ENCODE assay signal across 1 cellular context in genomic region chr7:16652255-16652583, GRCh38.
TF ChIP-seq lines count a peak whose summit lies in the region.

No MANE protein-coding gene starts in this region.

TF ChIP-seq in H1, 55 proteins besides CTCF, POLR2A, EP300 and RAD21:
- TF ChIP-seq CEBPB (IDR thresholded peaks at IDR 0.05; ENCODE audit: low read depth, low read length): peak; percentile 84
- TF ChIP-seq RBBP5 (IDR thresholded peaks at IDR 0.05; ENCODE audit: borderline replicate concordance, low read depth, low read length): no peak
